1 cellular context compared by ENCODE assay signal in the genomic region with DNA sequence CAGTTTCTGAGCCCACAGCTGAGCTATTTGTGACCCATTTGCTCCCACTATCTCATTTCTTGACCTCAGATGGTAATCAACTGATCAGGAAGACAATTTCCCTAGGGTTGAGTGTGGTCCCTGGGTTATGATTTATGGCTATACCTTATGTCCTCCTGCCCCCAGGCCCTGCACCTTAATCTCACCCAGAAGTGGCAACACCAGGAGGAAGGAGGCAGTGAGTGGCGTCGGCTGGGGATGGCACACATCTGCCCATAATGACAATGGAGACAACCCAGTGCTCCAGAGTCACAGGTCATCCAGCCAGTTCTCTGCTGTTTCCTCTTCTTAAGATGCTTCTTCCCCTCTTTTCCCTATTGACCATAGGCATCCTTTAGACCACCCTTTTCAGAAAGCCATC.
TF ChIP-seq lines count a peak whose summit lies in the region.

No MANE protein-coding gene starts in this region.

TF ChIP-seq in HepG2, 621 proteins besides CTCF, POLR2A, EP300 and RAD21:
- no peak for TF ChIP-seq NR2F6 (IDR thresholded peaks at IDR 0.05)
- TF ChIP-seq NR2F6 (CRISPR knock-in tag; IDR thresholded peaks at IDR 0.05) = no peak
- TF ChIP-seq ISX (CRISPR knock-in tag; conservative IDR thresholded peaks at IDR 0.05) = no peak
- no peak for TF ChIP-seq ZNF619 (CRISPR knock-in tag; IDR thresholded peaks at IDR 0.05)
- TF ChIP-seq, protein P1, sequence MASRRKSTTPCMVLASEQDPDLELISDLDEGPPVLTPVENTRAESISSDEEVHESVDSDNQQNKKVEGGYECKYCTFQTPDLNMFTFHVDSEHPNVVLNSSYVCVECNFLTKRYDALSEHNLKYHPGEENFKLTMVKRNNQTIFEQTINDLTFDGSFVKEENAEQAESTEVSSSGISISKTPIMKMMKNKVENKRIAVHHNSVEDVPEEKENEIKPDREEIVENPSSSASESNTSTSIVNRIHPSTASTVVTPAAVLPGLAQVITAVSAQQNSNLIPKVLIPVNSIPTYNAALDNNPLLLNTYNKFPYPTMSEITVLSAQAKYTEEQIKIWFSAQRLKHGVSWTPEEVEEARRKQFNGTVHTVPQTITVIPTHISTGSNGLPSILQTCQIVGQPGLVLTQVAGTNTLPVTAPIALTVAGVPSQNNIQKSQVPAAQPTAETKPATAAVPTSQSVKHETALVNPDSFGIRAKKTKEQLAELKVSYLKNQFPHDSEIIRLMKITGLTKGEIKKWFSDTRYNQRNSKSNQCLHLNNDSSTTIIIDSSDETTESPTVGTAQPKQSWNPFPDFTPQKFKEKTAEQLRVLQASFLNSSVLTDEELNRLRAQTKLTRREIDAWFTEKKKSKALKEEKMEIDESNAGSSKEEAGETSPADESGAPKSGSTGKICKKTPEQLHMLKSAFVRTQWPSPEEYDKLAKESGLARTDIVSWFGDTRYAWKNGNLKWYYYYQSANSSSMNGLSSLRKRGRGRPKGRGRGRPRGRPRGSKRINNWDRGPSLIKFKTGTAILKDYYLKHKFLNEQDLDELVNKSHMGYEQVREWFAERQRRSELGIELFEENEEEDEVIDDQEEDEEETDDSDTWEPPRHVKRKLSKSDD (CRISPR knock-in tag; IDR thresholded peaks at IDR 0.05; ENCODE audit: low read depth) = no peak
